14 cellular contexts compared by ENCODE assay signal in the genomic region with DNA sequence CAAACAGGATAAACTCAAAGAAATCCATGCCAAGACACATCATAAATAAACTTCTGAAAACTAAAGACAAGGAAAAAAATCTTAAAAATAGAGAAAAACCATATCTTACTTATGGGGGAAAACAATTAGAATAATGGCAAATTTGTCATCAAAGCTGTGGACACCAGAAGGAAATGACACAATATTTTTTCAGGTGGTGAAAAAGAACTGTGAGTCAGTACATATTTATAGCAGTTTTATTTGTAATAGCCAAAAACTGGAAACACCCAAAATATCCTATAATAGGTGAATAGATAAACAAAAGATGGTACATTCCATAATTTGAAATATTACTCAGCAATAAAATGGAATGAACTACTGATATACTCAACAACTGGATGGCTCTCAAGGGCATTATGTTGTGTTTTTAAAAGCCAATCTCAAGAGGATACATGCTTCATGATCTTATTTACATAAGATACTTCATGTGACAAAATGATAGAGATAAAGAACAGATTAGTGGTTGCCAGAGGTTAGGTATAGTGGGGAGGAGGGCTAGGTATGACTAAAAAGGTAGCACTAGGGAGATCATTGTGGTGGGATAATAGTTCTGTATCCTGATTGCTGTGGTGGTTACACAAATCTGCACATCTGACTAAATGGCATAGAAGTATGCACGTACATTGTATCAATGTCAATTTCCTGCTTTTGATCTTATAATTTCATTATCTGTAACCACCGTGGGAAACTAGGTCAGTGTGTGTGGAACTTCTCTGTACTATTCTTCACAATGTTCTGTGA.
"Had no signal": no experiment of that assay in that cellular context is flagged by ENCODE, and none has a peak within 500 bp of the region (broad histone marks: within the 10 kb centered on the region; RNA-seq: fewer than 3 reads in every experiment).

No MANE protein-coding gene starts in this region.

- ATAC-seq: heart right ventricle, left lobe of liver, psoas muscle, right lobe of liver, upper lobe of right lung had no signal

- DNase-seq: activated gamma-delta T cell; activated naive CD8-positive, alpha-beta T cell treated with anti-CD3 and anti-CD28 coated beads for 36 hours; anterior cingulate cortex; foreskin melanocyte; heart right ventricle; mesenchymal stem cell; occipital lobe; psoas muscle; right lobe of liver; stimulated activated naive CD4-positive, alpha-beta T cell; testis; upper lobe of right lung had no signal

- H3K4me3 Mint-ChIP-seq: activated naive CD8-positive, alpha-beta T cell treated with anti-CD3 and anti-CD28 coated beads for 36 hours; nephron had no signal

- H3K27ac Mint-ChIP-seq: activated naive CD8-positive, alpha-beta T cell treated with anti-CD3 and anti-CD28 coated beads for 36 hours; nephron had no signal

- H3K27ac ChIP-seq: heart right ventricle, psoas muscle, right lobe of liver, testis, upper lobe of right lung had no signal

- H3K27me3 Mint-ChIP-seq: activated naive CD8-positive, alpha-beta T cell treated with anti-CD3 and anti-CD28 coated beads for 36 hours had no signal

- H3K4me3 ChIP-seq: heart right ventricle, psoas muscle, right lobe of liver, testis, upper lobe of right lung had no signal

- H3K4me1 Mint-ChIP-seq: nephron had no signal
